Comparison of ENCODE assay signal across 8 cellular contexts in genomic region chr9:35910613-35911488, GRCh38. TPM values are rescaled to one million over a fixed set of nuclear protein-coding genes. Genes with fewer than 3 reads are reported as not detected.
DNase-seq lines count a peak whose midpoint lies in the region; FAIRE-seq and TF ChIP-seq lines count a peak whose summit lies in the region.

No MANE protein-coding gene starts in this region.

- H3K9me3 ChIP-seq in WERI-Rb-1 (ENCODE audit: severe bottlenecking), result no peaks in the 10 kb centered on the region
- no peaks in the 10 kb centered on the region for H3K9me3 ChIP-seq in H1 (ENCODE audit: insufficient read depth in 2 of 2, low read depth in 1 of 2, low read length in 1 of 2)
- no peaks in the 10 kb centered on the region for H3K9me3 ChIP-seq in osteoblast (ENCODE audit: low read depth, low read length)

- no peak overlapping the region for H3K23ac ChIP-seq in H1 (ENCODE audit: insufficient read length)

- H3K18ac ChIP-seq in H1 (ENCODE audit: extremely low read depth, low read length), result no peak overlapping the region

- H3K4me1 ChIP-seq in H1 (replicated peaks in 1 of 4; ENCODE audit: control insufficient read depth in 3 of 4, insufficient read depth in 4 of 4, low read length in 3 of 4) (peaks cover 9 to 33% (median 21%) of the 10 kb centered on the region in 4 experiments), osteoblast (ENCODE audit: insufficient read depth, low read length) (peaks cover 38% of the 10 kb centered on the region)

- H3K4me2 ChIP-seq in H1 (ENCODE audit: insufficient read depth in 1 of 2, low read depth in 2 of 2, low read length in 2 of 2) (no peak overlapping the region), osteoblast (ENCODE audit: insufficient read depth, low read length) (no peak overlapping the region)

- POLR2A ChIA-PET in H1 (lab: Charles Lee; ENCODE audit: partially characterized antibody), result interaction anchor here (0.5 to 1.0 kb wide), 2 partner anchors 10 to 30 kb away, joined by 3 to 4 read pairs; no protein-coding TSS in a partner anchor

- H3K23me2 ChIP-seq in H1 (ENCODE audit: low read depth, low read length), result peaks cover 3% of the 10 kb centered on the region; the same call in 1 of the 2 replicates

- WGBS in H1 (ENCODE audit: extremely low coverage in 1 of 2, insufficient coverage in 1 of 2, insufficient read length in 1 of 2, insufficient replicate concordance in 2 of 2, low coverage in 1 of 2, low lambda C conversion rate in 2 of 2, missing lambda C conversion rate in 1 of 2), 2 experiments, result 77% methylated on average over 15 of the region's 15 CpGs; no CpG with 5 or more reads in 1 of the 2 experiments

- no peak overlapping the region for H3K27ac ChIP-seq in WERI-Rb-1
- H3K27ac ChIP-seq in H1 (ENCODE audit: low read depth, low read length), result no peak overlapping the region
- peak overlapping the region; percentile 21 for H3K27ac ChIP-seq in osteoblast (ENCODE audit: low read depth, low read length)

- peak overlapping the region; percentile 48 for H4K91ac ChIP-seq in H1 (replicated peaks; ENCODE audit: insufficient read length, low read length)

- no peak for TF ChIP-seq EP300 in H1 (IDR thresholded peaks at IDR 0.05; ENCODE audit: borderline replicate concordance in 1 of 2, low read depth in 2 of 2, low read length in 2 of 2)

- no peaks in the 10 kb centered on the region for H4K20me1 ChIP-seq in H1 (replicated peaks in 1 of 2; ENCODE audit: control insufficient read depth in 1 of 2, insufficient read depth in 2 of 2, low read length in 2 of 2)
- H4K20me1 ChIP-seq in osteoblast (ENCODE audit: insufficient read depth, low read length), result no peaks in the 10 kb centered on the region

- no peak overlapping the region for H3K9ac ChIP-seq in H1 (replicated peaks in 1 of 4; ENCODE audit: extremely low read depth in 1 of 4, low read depth in 3 of 4, low read length in 3 of 4)

- TF ChIP-seq RAD21 in H1 (IDR thresholded peaks at IDR 0.05 in 1 of 2, conservative IDR thresholded peaks at IDR 0.05 in 1 of 2; ENCODE audit: low read depth in 2 of 2, low read length in 2 of 2), result peak; percentile 73 to 74

- 0 out of 2 replicates have a peak, but pooled peaks cover 2% of the 10 kb centered on the region for H3K79me1 ChIP-seq in H1 (ENCODE audit: low read depth, low read length)

- FAIRE-seq in H1 (lab: Jason Lieb, UNC), result no peak

- no peak overlapping the region for H3K56ac ChIP-seq in H1 (replicated peaks; ENCODE audit: insufficient read length, low read depth, low read length)

- peak; percentile 53 for DNase-seq in NCI-H2107 treated with DMSO at 0.1 percent for 48 hours (lab: John Stamatoyannopoulos, UW; ENCODE audit: unreplicated experiment)
- DNase-seq in NCI-H2107 (lab: John Stamatoyannopoulos, UW), result no peak
- peak; percentile 8 for DNase-seq in NCI-H1105 (lab: John Stamatoyannopoulos, UW)
- peak; percentile 54 for DNase-seq in WERI-Rb-1
- peak in 1 of 2 experiments; percentile 55 for DNase-seq in H1 (ENCODE audit: low read depth in 1 of 2, low spot score in 2 of 2)
- DNase-seq in osteoblast (ENCODE audit: insufficient read length, low spot score, missing footprints), result peak; percentile 91
- no peak for DNase-seq in foreskin melanocyte
- DNase-seq in retina, result no peak

- H2AFZ ChIP-seq in H1 (ENCODE audit: low read length) (no peak overlapping the region; the same call in 1 of the 2 replicates), osteoblast (ENCODE audit: low read length) (no peak overlapping the region)

- H4K5ac ChIP-seq in H1 (ENCODE audit: insufficient read length, low read depth, low read length), result no peak overlapping the region

- peak overlapping the region; percentile 10; the same call in 1 of the 2 replicates for H2BK12ac ChIP-seq in H1 (ENCODE audit: low read depth, low read length)

- TF ChIP-seq CTCF in WERI-Rb-1 (IDR thresholded peaks at IDR 0.05; ENCODE audit: low read depth, low read length), result peak; percentile 64
- TF ChIP-seq CTCF in H1 (IDR thresholded peaks at IDR 0.05; ENCODE audit: control extremely low read depth in 1 of 3, insufficient read depth in 1 of 3, low read depth in 1 of 3, low read length in 3 of 3), result peak; percentile 47 to 64 (median 56)
- peak; percentile 68 for TF ChIP-seq CTCF in osteoblast (IDR thresholded peaks at IDR 0.05; ENCODE audit: extremely low read depth, low read depth, low read length)

- H3K79me2 ChIP-seq in H1 (ENCODE audit: control insufficient read depth in 1 of 2, insufficient read depth in 2 of 2, low read length in 2 of 2) (no peaks in the 10 kb centered on the region), osteoblast (ENCODE audit: insufficient read depth, low read length) (peaks cover 4% of the 10 kb centered on the region)

- H3K27me3 ChIP-seq in WERI-Rb-1 (ENCODE audit: insufficient read depth, low read depth, severe bottlenecking) (no peaks in the 10 kb centered on the region), H1 (replicated peaks in 1 of 4; ENCODE audit: control insufficient read depth in 3 of 4, extremely low read depth in 1 of 4, insufficient read depth in 3 of 4, low read length in 3 of 4) (no peaks in the 10 kb centered on the region; a peak in 2 of 7 replicates), osteoblast (ENCODE audit: insufficient read depth, low read length) (no peaks in the 10 kb centered on the region)

- no peaks in the 10 kb centered on the region for H3K36me3 ChIP-seq in WERI-Rb-1
- H3K36me3 ChIP-seq in H1 (ENCODE audit: control insufficient read depth in 2 of 4, insufficient read depth in 4 of 4, low read length in 3 of 4), result no peaks in the 10 kb centered on the region
- no peaks in the 10 kb centered on the region for H3K36me3 ChIP-seq in osteoblast (ENCODE audit: insufficient read depth, low read length)

- peak overlapping the region; percentile 54; the same call in 1 of the 2 replicates for H4K8ac ChIP-seq in H1 (ENCODE audit: extremely low read depth, insufficient read depth, low read length)

- no peak overlapping the region for H2AK5ac ChIP-seq in H1 (ENCODE audit: low read depth, low read length)

- no peak overlapping the region for H3K4ac ChIP-seq in H1 (replicated peaks; ENCODE audit: insufficient read length, low read depth, low read length)

- H3K14ac ChIP-seq in H1 (ENCODE audit: insufficient read length), result no peak overlapping the region

- no peak overlapping the region for H3K4me3 ChIP-seq in WERI-Rb-1 (ENCODE audit: low read depth, low read length)
- no peak overlapping the region for H3K4me3 ChIP-seq in H1 (ENCODE audit: extremely low read depth in 1 of 4, insufficient read depth in 2 of 4, low read depth in 3 of 4, low read length in 4 of 4)
- H3K4me3 ChIP-seq in osteoblast (ENCODE audit: insufficient read depth, low read length), result no peak overlapping the region

- no peak overlapping the region for H2BK120ac ChIP-seq in H1 (replicated peaks; ENCODE audit: low read depth, low read length)

- no peak overlapping the region for H2BK20ac ChIP-seq in H1 (ENCODE audit: low read length)

- H2BK5ac ChIP-seq in H1 (ENCODE audit: low read depth, low read length), result no peak overlapping the region

- no peak for TF ChIP-seq POLR2A in H1 (IDR thresholded peaks at IDR 0.05; ENCODE audit: control extremely low read depth in 1 of 2, low read depth in 2 of 2, low read length in 2 of 2)

- CTCF ChIA-PET in H1 (lab: Charles Lee; ENCODE audit: partially characterized antibody), result interaction anchor here (0.6 to 5.6 kb wide), 27 partner anchors 8 to 1283 kb away, joined by 3 to 26 read pairs (median 3); partner anchors contain the start of genes CREB3 and TLN1

- H2BK15ac ChIP-seq in H1 (ENCODE audit: low read length), result peak overlapping the region; percentile 13; the same call in 1 of the 2 replicates

RNA-seq across cellular contexts. Expression of gene SPAAR, which starts 1.6 kb away (rescaled TPM):
- not detected in 2 replicates for total RNA-seq in H1 (2021; fragmentation: NEBNext Ultra II Directional; extraction: Animal tissue kit (Norgen Biotek cat#: 25700))
- 0.27 and 0.33 TPM in 2 replicates for polyA plus RNA-seq in H1 (2011; rRNA removed)
- polyA plus RNA-seq in H1 (2011; cell fraction: cytosol; rRNA removed), result 0.18 TPM
- 0.74 TPM for polyA plus RNA-seq in H1 (2011; cell fraction: nucleus; rRNA removed)
- 0.15 to 0.34 TPM (median 0.29 TPM) in 3 of 4 replicates, not detected in the other for polyA plus RNA-seq in H1 (2012, experiment 1 of 2)
- polyA plus RNA-seq in H1 (2012, experiment 2 of 2), result not detected
- polyA plus RNA-seq in H1 (2013, experiment 1 of 2), result 0.30 TPM
- polyA plus RNA-seq in H1 (2013, experiment 2 of 2), result 0.17 TPM
- polyA minus RNA-seq in H1 (2011; rRNA and poly(A)+ RNA removed), result 0.34 and 0.66 TPM in 2 replicates
- not detected for polyA minus RNA-seq in H1 (2011; cell fraction: cytosol; rRNA and poly(A)+ RNA removed)
- 0.50 TPM for polyA minus RNA-seq in H1 (2011; cell fraction: nucleus; rRNA and poly(A)+ RNA removed)
- total RNA-seq in osteoblast, result 0.29 and 0.72 TPM in 2 replicates

RNA-seq across cellular contexts. Expression of gene HRCT1, which starts 4.8 kb away (rescaled TPM):
- not detected in 2 replicates for total RNA-seq in H1 (2021; fragmentation: NEBNext Ultra II Directional; extraction: Animal tissue kit (Norgen Biotek cat#: 25700))
- not detected in 2 replicates for polyA plus RNA-seq in H1 (2011; rRNA removed)
- polyA plus RNA-seq in H1 (2011; cell fraction: cytosol; rRNA removed), result not detected
- 0.50 TPM for polyA plus RNA-seq in H1 (2011; cell fraction: nucleus; rRNA removed)
- polyA plus RNA-seq in H1 (2012, experiment 1 of 2), result 0.24 TPM in 1 of 4 replicates, not detected in the others
- polyA plus RNA-seq in H1 (2012, experiment 2 of 2), result not detected
- polyA plus RNA-seq in H1 (2013, experiment 1 of 2), result not detected
- not detected for polyA plus RNA-seq in H1 (2013, experiment 2 of 2)
- not detected in 2 replicates for polyA minus RNA-seq in H1 (2011; rRNA and poly(A)+ RNA removed)
- polyA minus RNA-seq in H1 (2011; cell fraction: cytosol; rRNA and poly(A)+ RNA removed), result not detected
- not detected for polyA minus RNA-seq in H1 (2011; cell fraction: nucleus; rRNA and poly(A)+ RNA removed)
- total RNA-seq in osteoblast, result 1.8 and 5.1 TPM in 2 replicates

RNA-seq across cellular contexts. Expression of gene OR13J1, which starts 40.6 kb away (rescaled TPM):
- not detected in 2 replicates for total RNA-seq in H1 (2021; fragmentation: NEBNext Ultra II Directional; extraction: Animal tissue kit (Norgen Biotek cat#: 25700))
- polyA plus RNA-seq in H1 (2011; rRNA removed), result not detected in 2 replicates
- polyA plus RNA-seq in H1 (2011; cell fraction: cytosol; rRNA removed), result not detected
- polyA plus RNA-seq in H1 (2011; cell fraction: nucleus; rRNA removed), result not detected
- 0.13 to 0.40 TPM (median 0.23 TPM) in 3 of 4 replicates, not detected in the other for polyA plus RNA-seq in H1 (2012, experiment 1 of 2)
- not detected for polyA plus RNA-seq in H1 (2012, experiment 2 of 2)
- not detected for polyA plus RNA-seq in H1 (2013, experiment 1 of 2)
- polyA plus RNA-seq in H1 (2013, experiment 2 of 2), result not detected
- not detected in 2 replicates for polyA minus RNA-seq in H1 (2011; rRNA and poly(A)+ RNA removed)
- polyA minus RNA-seq in H1 (2011; cell fraction: cytosol; rRNA and poly(A)+ RNA removed), result not detected
- not detected for polyA minus RNA-seq in H1 (2011; cell fraction: nucleus; rRNA and poly(A)+ RNA removed)
- total RNA-seq in osteoblast, result not detected in 2 replicates

RNA-seq across cellular contexts. Expression of gene OR2S2, which starts 47.1 kb away (rescaled TPM):
- total RNA-seq in H1 (2021; fragmentation: NEBNext Ultra II Directional; extraction: Animal tissue kit (Norgen Biotek cat#: 25700)), result not detected in 2 replicates
- not detected in 2 replicates for polyA plus RNA-seq in H1 (2011; rRNA removed)
- polyA plus RNA-seq in H1 (2011; cell fraction: cytosol; rRNA removed), result not detected
- not detected for polyA plus RNA-seq in H1 (2011; cell fraction: nucleus; rRNA removed)
- polyA plus RNA-seq in H1 (2012, experiment 1 of 2), result not detected in 4 replicates
- not detected for polyA plus RNA-seq in H1 (2012, experiment 2 of 2)
- polyA plus RNA-seq in H1 (2013, experiment 1 of 2), result not detected
- polyA plus RNA-seq in H1 (2013, experiment 2 of 2), result not detected
- polyA minus RNA-seq in H1 (2011; rRNA and poly(A)+ RNA removed), result not detected in 2 replicates
- polyA minus RNA-seq in H1 (2011; cell fraction: cytosol; rRNA and poly(A)+ RNA removed), result not detected
- not detected for polyA minus RNA-seq in H1 (2011; cell fraction: nucleus; rRNA and poly(A)+ RNA removed)
- total RNA-seq in osteoblast, result under 0.01 TPM in 2 replicates

Comparison
In these comparisons a context has a peak if more than half of its experiments do, and no peak if none do; other contexts are left out.
1. DNase-seq: peak in NCI-H2107 treated with DMSO at 0.1 percent for 48 hours (single experiment), NCI-H1105 (single experiment), WERI-Rb-1 (single experiment) and osteoblast (single experiment); none in NCI-H2107 (single experiment), foreskin melanocyte (single experiment) and retina (single experiment).
2. Peak in every context shown above with its lines, with median percentiles within 50 percentile points of each other: CTCF ChIP-seq.